Comparison of ENCODE assay signal across 8 cellular contexts in the genomic region with DNA sequence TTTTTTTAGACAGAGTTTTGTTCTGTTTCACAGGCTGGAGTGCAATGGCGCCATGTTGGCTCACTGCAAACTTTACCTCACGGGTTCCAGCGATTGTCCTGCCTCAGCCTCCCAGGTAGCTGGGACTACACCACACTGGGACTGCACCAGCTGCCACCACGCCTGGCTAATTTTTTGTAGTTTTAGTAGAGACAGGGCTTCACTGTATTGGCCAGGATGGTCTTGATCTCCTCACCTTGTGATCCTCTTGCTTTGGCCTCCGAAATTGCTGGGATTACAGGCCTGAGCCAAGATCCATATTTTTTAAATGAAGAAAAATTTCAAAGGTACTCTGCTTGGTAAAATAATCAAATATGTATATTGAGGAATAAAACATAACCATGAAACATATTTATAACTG.
A peak's percentile ranks its signal among the peaks of the same experiment; 100 is the strongest.
DNase-seq lines count a peak whose midpoint lies in the region; ATAC-seq and TF ChIP-seq lines count a peak whose summit lies in the region.
"Not testable (repeated sequence)": the region's sequence is repeated elsewhere in the genome, so short reads cannot be mapped to it uniquely, and the experiment has no call there.

No MANE protein-coding gene starts in this region.

- H3K4me3 ChIP-seq in BJ (ENCODE audit: low read depth, low read length); lower lobe of right lung: not testable (repeated sequence)

- not testable (repeated sequence) for H3K36me3 ChIP-seq in BJ (ENCODE audit: control insufficient read depth, insufficient read depth, low read length); lower lobe of right lung

- DNase-seq in BJ (ENCODE audit: low read depth) (peak; percentile 20), M059J (ENCODE audit: low read depth) (peak; percentile 27), epithelial cell of prostate (ENCODE audit: low read depth, low spot score) (peak; percentile 99), lower lobe of right lung (peak; percentile 69)
- peak in 1 of 2 donors; percentile 19 for DNase-seq in activated T-cell treated with anti-CD3 and anti-CD28 coated beads, Interleukin-2, amount 50 U/mL, for 72 hours
- DNase-seq in stimulated activated CD4-positive, alpha-beta T cell treated with anti-CD3 and anti-CD28 coated beads, Interleukin-4, amount 100 ng/mL, for 24 hours = peak; percentile 47

- H3K4me1 Mint-ChIP-seq in activated T-cell treated with anti-CD3 and anti-CD28 coated beads, Interleukin-2, amount 50 U/mL, for 72 hours (ENCODE audit: low read depth) = not testable (repeated sequence)

- CTCF ChIA-PET in BJ (lab: Yijun Ruan, JAX) = not testable (repeated sequence)

- not testable (repeated sequence) for H3K27ac ChIP-seq in epithelial cell of prostate, lower lobe of right lung

- not testable (repeated sequence) for H3K4me1 ChIP-seq in lower lobe of right lung

- peaks cover 29% of the 10 kb centered on the region for H3K9me3 ChIP-seq in lower lobe of right lung

- not testable (repeated sequence) for H3K27me3 Mint-ChIP-seq in activated T-cell treated with anti-CD3 and anti-CD28 coated beads, Interleukin-2, amount 50 U/mL, for 72 hours (ENCODE audit: low read depth)

- ATAC-seq in GM21381 (IDR thresholded peaks at IDR 0.05; ENCODE audit: unreplicated experiment) = peak; percentile 93
- peak; percentile 71 for ATAC-seq in HG03045 (IDR thresholded peaks at IDR 0.05; ENCODE audit: unreplicated experiment)
- peak in 1 of 2 donors; percentile 80 for ATAC-seq in activated T-cell treated with anti-CD3 and anti-CD28 coated beads, Interleukin-2, amount 50 U/mL, for 72 hours (replicated peaks in 1 of 2)
- ATAC-seq in lower lobe of right lung = peak in 1 of 2 donors; percentile 92

- POLR2A ChIA-PET in BJ (lab: Charles Lee) = not testable (repeated sequence)

- peak overlapping the region; percentile 3 for H3K27ac Mint-ChIP-seq in activated T-cell treated with anti-CD3 and anti-CD28 coated beads, Interleukin-2, amount 50 U/mL, for 72 hours

- H3K9me3 Mint-ChIP-seq in activated T-cell treated with anti-CD3 and anti-CD28 coated beads, Interleukin-2, amount 50 U/mL, for 72 hours = peaks cover 18 to 22% of the 10 kb centered on the region in 2 donors

- H3K36me3 Mint-ChIP-seq in activated T-cell treated with anti-CD3 and anti-CD28 coated beads, Interleukin-2, amount 50 U/mL, for 72 hours (ENCODE audit: insufficient read depth in 2 of 2) = peaks cover 7 to 19% of the 10 kb centered on the region in 2 donors

- H3K27me3 ChIP-seq in BJ (ENCODE audit: control insufficient read depth, insufficient read depth, low read length); lower lobe of right lung (ENCODE audit: low read depth): not testable (repeated sequence)

- TF ChIP-seq CTCF in BJ (IDR thresholded peaks at IDR 0.05; ENCODE audit: insufficient read depth, low read depth, low read length); lower lobe of right lung (IDR thresholded peaks at IDR 0.05): not testable (repeated sequence)

- intact Hi-C loops in lower lobe of right lung (cut with DNase I) = not testable (repeated sequence)

- not testable (repeated sequence) for H3K4me3 Mint-ChIP-seq in activated T-cell treated with anti-CD3 and anti-CD28 coated beads, Interleukin-2, amount 50 U/mL, for 72 hours
